ENCODE assay signal across 8 cellular contexts in genomic region chr14:104826197-104826857, GRCh38. TPM values are rescaled to one million over a fixed set of nuclear protein-coding genes. Genes with fewer than 3 reads are reported as not detected.
DNase-seq lines count a peak whose midpoint lies in the region; ATAC-seq and TF ChIP-seq lines count a peak whose summit lies in the region.

No MANE protein-coding gene starts in this region.

- H3K4me2 ChIP-seq in Loucy (ENCODE audit: low read depth, low read length, poor library complexity, severe bottlenecking), result peak overlapping the region; percentile 69

- WGBS in testis, 2 donors, result 0% methylated on average over 2 to 28 of the region's 54 CpGs

- H3K27me3 ChIP-seq in Loucy (ENCODE audit: insufficient read depth, low read length, poor library complexity, severe bottlenecking) (no peaks in the 10 kb centered on the region), testis (no peaks in the 10 kb centered on the region)

- no peaks in the 10 kb centered on the region for H3K36me3 ChIP-seq in Loucy (ENCODE audit: insufficient read depth, low read length)
- H3K36me3 ChIP-seq in testis (ENCODE audit: low read depth, missing control alignments), result no peaks in the 10 kb centered on the region

- no peaks in the 10 kb centered on the region for H3K9me2 ChIP-seq in Loucy (replicated peaks; ENCODE audit: low read depth, low read length)

- H3K4me1 ChIP-seq in Loucy (ENCODE audit: insufficient read depth, low read length, poor library complexity, severe bottlenecking) (peaks cover 8% of the 10 kb centered on the region), testis (peaks cover 15% of the 10 kb centered on the region)

- intact Hi-C loops in testis (cut with DNase I; ENCODE audit: low total_unique reads), result loop anchor here (5.0 kb wide), 1 partner anchor 49 kb away; no protein-coding TSS in a partner anchor

- in situ Hi-C loops in Caki2 (cut with HindIII; ENCODE audit: low pct_unique_long_range_greater_than_20kb, low sequenced_read_pairs), result no loop called here

- H3K9ac ChIP-seq in Loucy (ENCODE audit: low read depth, low read length, poor library complexity, severe bottlenecking), result no peak overlapping the region

- peak overlapping the region; percentile 54 for H3K4me3 ChIP-seq in Loucy (ENCODE audit: low read length, poor library complexity, severe bottlenecking)
- peak overlapping the region; percentile 54 to 60 for H3K4me3 ChIP-seq in testis

- DNase-seq in Caki2 (ENCODE audit: low read depth) (peak; percentile 53), SK-N-DZ (ENCODE audit: low spot score) (peak; percentile 57), glomerular visceral epithelial cell (ENCODE audit: extremely low spot score) (peak; percentile 92), omental fat pad (ENCODE audit: low spot score) (peak; percentile 90), testis (peak; percentile 90)
- peak; percentile 95 for DNase-seq in activated naive CD4-positive, alpha-beta T cell treated with Interleukin-2 at 50 U/mL for 16 hours

- H3K9me3 ChIP-seq in Loucy (ENCODE audit: insufficient read depth, low read depth, low read length) (no peaks in the 10 kb centered on the region), testis (no peaks in the 10 kb centered on the region)

- peak overlapping the region; percentile 83 for H2AFZ ChIP-seq in Loucy (ENCODE audit: low read length)

- H3F3A ChIP-seq in Loucy (ENCODE audit: low read depth), result no peaks in the 10 kb centered on the region

- no peak overlapping the region for H3K27ac ChIP-seq in testis

- no peak for TF ChIP-seq POLR2A in testis (IDR thresholded peaks at IDR 0.05)

- H4K20me1 ChIP-seq in Loucy (ENCODE audit: insufficient read depth, low read length, poor library complexity, severe bottlenecking), result no peaks in the 10 kb centered on the region

- peak; percentile 53 for TF ChIP-seq CTCF in Loucy (conservative IDR thresholded peaks at IDR 0.05; ENCODE audit: low read length)
- TF ChIP-seq CTCF in omental fat pad (IDR thresholded peaks at IDR 0.05), result peak in 2 of 3 donors; percentile 57 to 81
- TF ChIP-seq CTCF in testis (IDR thresholded peaks at IDR 0.05), result peak; percentile 74 to 91 (median 79)

- no peaks in the 10 kb centered on the region for H3K79me2 ChIP-seq in Loucy (ENCODE audit: insufficient read depth, low read length)

- ATAC-seq in GM21619 (IDR thresholded peaks at IDR 0.05; ENCODE audit: unreplicated experiment), result peak; percentile 79
- ATAC-seq in omental fat pad (ENCODE audit: low FRiP score), result peak; percentile 91

RNA-seq across cellular contexts. Expression of gene ZBTB42, which starts 25.4 kb away (rescaled TPM):
- 4.7 and 7.6 TPM in 2 replicates for total RNA-seq in Caki2 (2014; rRNA removed; shearing (Covaris generic); ENCODE audit: low replicate concordance)
- 0.92 and 1.4 TPM in 2 replicates for polyA plus RNA-seq in SK-N-DZ (2014; cell fraction: cytosol; rRNA removed)
- 0.95 and 1.6 TPM in 2 replicates for polyA plus RNA-seq in SK-N-DZ (2014; cell fraction: nucleus; rRNA removed)
- total RNA-seq in omental fat pad (1 to 10 TPM; 3.0 to 8.0 (median 6.3) TPM), testis (1 to 10 TPM; 6.1 to 8.4 TPM)
- polyA plus RNA-seq in testis (ENCODE audit: insufficient read depth, low read depth, low replicate concordance), result 7.1 TPM

RNA-seq across cellular contexts. Expression of gene AKT1, which starts 30.8 kb away (rescaled TPM):
- total RNA-seq in Caki2 (2014; rRNA removed; shearing (Covaris generic); ENCODE audit: low replicate concordance), result 126 and 177 TPM in 2 replicates
- polyA plus RNA-seq in SK-N-DZ (2014; cell fraction: cytosol; rRNA removed), result 70.4 and 70.8 TPM in 2 replicates
- polyA plus RNA-seq in SK-N-DZ (2014; cell fraction: nucleus; rRNA removed), result 137 and 171 TPM in 2 replicates
- 100 to 1,000 TPM; 104 to 121 (median 107) TPM for total RNA-seq in omental fat pad
- 100 to 1,000 TPM; 106 to 125 TPM for total RNA-seq in testis
- polyA plus RNA-seq in testis (ENCODE audit: insufficient read depth, low read depth, low replicate concordance), result 68.2 TPM

RNA-seq across cellular contexts. Expression of gene CEP170B, which starts 38.7 kb away (rescaled TPM):
- 6.7 and 9.8 TPM in 2 replicates for total RNA-seq in Caki2 (2014; rRNA removed; shearing (Covaris generic); ENCODE audit: low replicate concordance)
- 1.6 and 2.8 TPM in 2 replicates for polyA plus RNA-seq in SK-N-DZ (2014; cell fraction: cytosol; rRNA removed)
- 7.4 and 8.4 TPM in 2 replicates for polyA plus RNA-seq in SK-N-DZ (2014; cell fraction: nucleus; rRNA removed)
- total RNA-seq in omental fat pad, result 10 to 100 TPM in 3 of 4 donors, 1 to 10 TPM in 1; 5.5 to 29.3 (median 13.0) TPM
- total RNA-seq in testis, result 10 to 100 TPM; 73.9 to 79.7 TPM
- polyA plus RNA-seq in testis (ENCODE audit: insufficient read depth, low read depth, low replicate concordance), result 33.9 TPM
